8 cellular contexts compared by ENCODE assay signal in genomic region chr17:75430159-75430748, GRCh38. TPM values are rescaled to one million over a fixed set of nuclear protein-coding genes. Genes with fewer than 3 reads are reported as not detected.
DNase-seq lines count a peak whose midpoint lies in the region; ATAC-seq and TF ChIP-seq lines count a peak whose summit lies in the region.
"Had no signal": no experiment of that assay in that cellular context is flagged by ENCODE, and none has a peak within 500 bp of the region (broad histone marks: within the 10 kb centered on the region; RNA-seq: fewer than 3 reads in every experiment).

No MANE protein-coding gene starts in this region.

- TF ChIP-seq CTCF in ascending aorta (IDR thresholded peaks at IDR 0.05) (no peak), tibial artery (IDR thresholded peaks at IDR 0.05) (no peak)

- peak overlapping the region in 1 of 2 donors; percentile 6 for H3K4me3 ChIP-seq in ascending aorta
- no peak overlapping the region for H3K4me3 ChIP-seq in tibial artery
- no peak overlapping the region for H3K4me3 ChIP-seq in Karpas-422 (ENCODE audit: low read length)

- intact Hi-C loops in ascending aorta (cut with DNase I) (no loop called here), tibial artery (cut with DNase I; ENCODE audit: low total_unique reads) (no loop called here)

- peaks cover 14 to 30% of the 10 kb centered on the region in 2 donors for H3K4me1 ChIP-seq in ascending aorta
- H3K4me1 ChIP-seq in tibial artery = peaks cover 0 to 37% (median 20%) of the 10 kb centered on the region in 4 donors
- no peaks in the 10 kb centered on the region for H3K4me1 ChIP-seq in Karpas-422 (ENCODE audit: low read length)

- no peak overlapping the region for H3K9ac ChIP-seq in Karpas-422 (ENCODE audit: low read length)

- H3K4me2 ChIP-seq in Karpas-422 (ENCODE audit: low read depth, low read length, poor library complexity, severe bottlenecking) = no peak overlapping the region

- DNase-seq in HCEC 1CT = peak; percentile 28
- no peak for DNase-seq in ascending aorta (ENCODE audit: low spot score in 2 of 2)
- peak; percentile 91 for DNase-seq in kidney tubule cell (ENCODE audit: low spot score)
- peak in 1 of 2 donors; percentile 65 for DNase-seq in tibial artery
- DNase-seq in Karpas-422 = no peak
- no peak for DNase-seq in DMS 273 treated with DMSO at 0.1 percent for 48 hours (lab: John Stamatoyannopoulos, UW)
- DNase-seq: NCI-H1436 had no signal

- H3K79me2 ChIP-seq in Karpas-422 (ENCODE audit: low read length) = no peaks in the 10 kb centered on the region

- H3K27me3 ChIP-seq in ascending aorta (no peaks in the 10 kb centered on the region), tibial artery (no peaks in the 10 kb centered on the region), Karpas-422 (ENCODE audit: low read length) (no peaks in the 10 kb centered on the region)

- H2AFZ ChIP-seq in Karpas-422 (ENCODE audit: low read length) = no peak overlapping the region

- no peaks in the 10 kb centered on the region for H4K20me1 ChIP-seq in Karpas-422 (ENCODE audit: insufficient read depth, low read depth, low read length)

- ATAC-seq in GM19455 (IDR thresholded peaks at IDR 0.05; ENCODE audit: unreplicated experiment) = no peak

- H3K9me2 ChIP-seq in Karpas-422 (replicated peaks; ENCODE audit: insufficient read depth, low read length) = no peaks in the 10 kb centered on the region

- H3K9me3 ChIP-seq in ascending aorta (no peaks in the 10 kb centered on the region), tibial artery (no peaks in the 10 kb centered on the region), Karpas-422 (ENCODE audit: low read length) (no peaks in the 10 kb centered on the region)

- H3K27ac ChIP-seq in ascending aorta = peak overlapping the region; percentile 84 to 89
- peak overlapping the region; percentile 81 to 85 for H3K27ac ChIP-seq in tibial artery
- H3K27ac ChIP-seq in Karpas-422 (ENCODE audit: low read length) = no peak overlapping the region

- H3K36me3 ChIP-seq in ascending aorta (no peaks in the 10 kb centered on the region), tibial artery (no peaks in the 10 kb centered on the region), Karpas-422 (ENCODE audit: insufficient read depth, low read length) (no peaks in the 10 kb centered on the region)

RNA-seq across cellular contexts. Expression of gene GRB2, which starts 24.8 kb away (rescaled TPM):
- 65.7 TPM for total RNA-seq in ascending aorta
- 106 and 193 TPM in 2 replicates for total RNA-seq in Karpas-422 (2014; rRNA removed; shearing (Covaris generic); ENCODE audit: low replicate concordance)

RNA-seq across cellular contexts. Expression of gene TMEM94, which starts 26.2 kb away (rescaled TPM):
- total RNA-seq in ascending aorta = 125 TPM
- 20.5 and 20.7 TPM in 2 replicates for total RNA-seq in Karpas-422 (2014; rRNA removed; shearing (Covaris generic); ENCODE audit: low replicate concordance)

Comparison
In these comparisons a context has a peak if more than half of its experiments do, and no peak if none do; other contexts are left out.
1. DNase-seq: peak in HCEC 1CT (single experiment) and kidney tubule cell (single experiment); none in ascending aorta (0 of 2), Karpas-422 (single experiment) and DMS 273 treated with DMSO at 0.1 percent for 48 hours (single experiment).